ENCODE assay signal across 7 cellular contexts in genomic region chrX:119398974-119399771, GRCh38. TPM values are rescaled to one million over a fixed set of nuclear protein-coding genes. Genes with fewer than 3 reads are reported as not detected.
DNase-seq lines count a peak whose midpoint lies in the region; ATAC-seq and TF ChIP-seq lines count a peak whose summit lies in the region.

TSS of gene SLC25A43 (plus strand) at chrX:119399336. CDS start at chrX:119399404, 68 bp downstream.

- H4K91ac ChIP-seq in H9 (ENCODE audit: insufficient read length, low read depth, low read length): no peak within 1 kb of the TSS

- CTCF ChIA-PET in naive thymus-derived CD4-positive, alpha-beta T cell (lab: Charles Lee): no interaction called here

- intact Hi-C loops in esophagus muscularis mucosa (cut with DNase I): no loop called here
- intact Hi-C loops in naive thymus-derived CD4-positive, alpha-beta T cell (cut with micrococcal nuclease): loop anchor here (1.0 to 5.0 kb wide), 3 partner anchors 69 to 1233 kb away; partner anchors contain the start of genes SLC25A5 (in 2 of the 2), C1GALT1C1 (in 1 of the 2) and PGRMC1 (in 1 of the 2)

- H3K27ac ChIP-seq in H9 (ENCODE audit: insufficient read length, low read depth, low read length) (no peak within 1 kb of the TSS), esophagus muscularis mucosa (replicated peaks in 1 of 4) (peak within 1 kb of the TSS; percentile 79 to 89 (median 85))
- peak within 1 kb of the TSS; percentile 62 for H3K27ac ChIP-seq in naive thymus-derived CD4-positive, alpha-beta T cell (ENCODE audit: low read depth, low read length)

- no peak within 1 kb of the TSS for H2BK15ac ChIP-seq in H9 (ENCODE audit: low read depth, low read length)

- H2BK20ac ChIP-seq in H9 (ENCODE audit: low read depth, low read length, poor library complexity, severe bottlenecking): no peak within 1 kb of the TSS

- H3K4me1 ChIP-seq in H9 (ENCODE audit: insufficient read depth, low read length) (no peaks in the 10 kb centered on the region), esophagus muscularis mucosa (peaks cover 0 to 17% (median 16%) of the 10 kb centered on the region in 4 donors)
- no peaks in the 10 kb centered on the region for H3K4me1 ChIP-seq in naive thymus-derived CD4-positive, alpha-beta T cell (ENCODE audit: control insufficient read depth in 2 of 2, insufficient read depth in 2 of 2, low read length in 2 of 2)

- TF ChIP-seq CTCF in GM13977 (IDR thresholded peaks at IDR 0.05; ENCODE audit: extremely low read depth, insufficient read depth, missing control alignments) (no peak), H9 (conservative IDR thresholded peaks at IDR 0.05) (no peak), esophagus muscularis mucosa (IDR thresholded peaks at IDR 0.05) (no peak), type B pancreatic cell (conservative IDR thresholded peaks at IDR 0.05) (no peak)

- no peaks in the 10 kb centered on the region for H4K20me1 ChIP-seq in H9 (ENCODE audit: control insufficient read depth, insufficient read depth, insufficient read length)

- H3T11ph ChIP-seq in H9 (ENCODE audit: low read length): no peak within 1 kb of the TSS

- no peak within 1 kb of the TSS for H3K4ac ChIP-seq in H9 (ENCODE audit: low read depth, low read length)

- no peaks in the 10 kb centered on the region for H3K79me2 ChIP-seq in H9 (ENCODE audit: insufficient read depth, low read length)

- H3K4me3 ChIP-seq in esophagus muscularis mucosa: peak within 1 kb of the TSS; percentile 70 to 81 (median 72)
- H3K4me3 ChIP-seq in naive thymus-derived CD4-positive, alpha-beta T cell (ENCODE audit: low read length): peak within 1 kb of the TSS; percentile 34

- H3K9ac ChIP-seq in H9 (ENCODE audit: extremely low read depth, insufficient read length, low read length): peak within 1 kb of the TSS; percentile 58

- peak; percentile 85 for ATAC-seq in naive thymus-derived CD4-positive, alpha-beta T cell

- WGBS in H9 (ENCODE audit: extremely low coverage, insufficient read length, low lambda C conversion rate): no CpG with 5 or more reads among the region's 77 CpGs
- 49% methylated on average over 11 of the region's 77 CpGs for WGBS in esophagus muscularis mucosa

- H3K36me3 Mint-ChIP-seq in H9 (ENCODE audit: insufficient read depth in 1 of 3, low read depth in 3 of 3) (peaks cover 0 to 6% (median 5%) of the 10 kb centered on the region in 3 experiments; a peak in 3 of 7 replicates), type B pancreatic cell (no peaks in the 10 kb centered on the region)
- no peaks in the 10 kb centered on the region for H3K36me3 Mint-ChIP-seq in naive thymus-derived CD4-positive, alpha-beta T cell

- POLR2A ChIA-PET in naive thymus-derived CD4-positive, alpha-beta T cell (lab: Charles Lee): no interaction called here

- H2AK5ac ChIP-seq in H9 (ENCODE audit: insufficient read length, low read length): no peak within 1 kb of the TSS

- H3K56ac ChIP-seq in H9 (ENCODE audit: insufficient read length, low read depth, low read length): no peak within 1 kb of the TSS

- H2BK12ac ChIP-seq in H9 (ENCODE audit: insufficient read length, low read depth, low read length): peak within 1 kb of the TSS; percentile 62

- peaks cover 39% of the 10 kb centered on the region for H3K9me3 ChIP-seq in H9 (ENCODE audit: control insufficient read depth, low read depth, low read length)
- no peaks in the 10 kb centered on the region for H3K9me3 ChIP-seq in esophagus muscularis mucosa
- no peaks in the 10 kb centered on the region for H3K9me3 ChIP-seq in naive thymus-derived CD4-positive, alpha-beta T cell (ENCODE audit: control insufficient read depth in 2 of 3, low read length in 3 of 3)

- no peak for TF ChIP-seq EP300 in esophagus muscularis mucosa (IDR thresholded peaks at IDR 0.05)

- H3K36me3 ChIP-seq in esophagus muscularis mucosa: no peaks in the 10 kb centered on the region
- H3K36me3 ChIP-seq in naive thymus-derived CD4-positive, alpha-beta T cell (ENCODE audit: control insufficient read depth in 2 of 3, insufficient read depth in 3 of 3, low read length in 3 of 3): no peaks in the 10 kb centered on the region

- H3K23ac ChIP-seq in H9 (ENCODE audit: insufficient read length, low read depth, low read length): no peak within 1 kb of the TSS

- H3K14ac ChIP-seq in H9 (ENCODE audit: insufficient read depth, low read length): peak within 1 kb of the TSS; percentile 81

- peaks cover 7% of the 10 kb centered on the region for H3K23me2 ChIP-seq in H9 (ENCODE audit: insufficient read length, low read depth, low read length, poor library complexity, severe bottlenecking)

- peak within 1 kb of the TSS; percentile 68 for H3K4me2 ChIP-seq in H9 (ENCODE audit: insufficient read depth, insufficient read length, low read length)

- H2BK5ac ChIP-seq in H9 (ENCODE audit: insufficient read length, low read length): no peak within 1 kb of the TSS

- H4K5ac ChIP-seq in H9 (ENCODE audit: insufficient read length, low read depth, low read length): no peak within 1 kb of the TSS

- H3K79me1 ChIP-seq in H9 (ENCODE audit: insufficient read depth, low read depth, low read length, poor library complexity, severe bottlenecking): no peaks in the 10 kb centered on the region

- H3K27me3 ChIP-seq in H9 (ENCODE audit: insufficient read depth, low read length) (no peaks in the 10 kb centered on the region), esophagus muscularis mucosa (no peaks in the 10 kb centered on the region)
- no peaks in the 10 kb centered on the region for H3K27me3 ChIP-seq in naive thymus-derived CD4-positive, alpha-beta T cell (ENCODE audit: control insufficient read depth in 2 of 2, insufficient read depth in 2 of 2, low read length in 2 of 2)

- peak within 1 kb of the TSS; percentile 42 for H3K18ac ChIP-seq in H9 (ENCODE audit: insufficient read length, low read depth, low read length)

- no peak for TF ChIP-seq POLR2A in esophagus muscularis mucosa (IDR thresholded peaks at IDR 0.05; ENCODE audit: low read depth)

- H3K4me3 Mint-ChIP-seq in H9 (peak within 1 kb of the TSS; percentile 69 to 81), type B pancreatic cell (peak within 1 kb of the TSS; percentile 90)
- peak within 1 kb of the TSS; percentile 74 to 95 (median 88) for H3K4me3 Mint-ChIP-seq in naive thymus-derived CD4-positive, alpha-beta T cell

- H3K27ac Mint-ChIP-seq in H9 (no peak within 1 kb of the TSS), type B pancreatic cell (peak within 1 kb of the TSS; percentile 82)
- H3K27ac Mint-ChIP-seq in naive thymus-derived CD4-positive, alpha-beta T cell: peak within 1 kb of the TSS; percentile 47 to 96 (median 79)

- peak; percentile 86 for DNase-seq in GM13977 (ENCODE audit: low spot score)
- DNase-seq in H9: peak; percentile 37
- DNase-seq in M059J (ENCODE audit: low read depth): peak; percentile 43
- peak; percentile 23 for DNase-seq in activated T-cell treated with anti-CD3 and anti-CD28 coated beads for 48 hours (ENCODE audit: low read depth)
- no peak for DNase-seq in esophagus muscularis mucosa (ENCODE audit: extremely low spot score)
- DNase-seq in naive thymus-derived CD4-positive, alpha-beta T cell: peak; percentile 6 to 49 (median 15)
- peak; percentile 69 for DNase-seq in type B pancreatic cell (ENCODE audit: extremely low spot score, unreplicated experiment)

- H2BK120ac ChIP-seq in H9 (ENCODE audit: low read depth, low read length, poor library complexity, severe bottlenecking): no peak within 1 kb of the TSS

- H3K9me3 Mint-ChIP-seq in H9: peaks cover 61 to 67% of the 10 kb centered on the region in 2 experiments
- no peaks in the 10 kb centered on the region for H3K9me3 Mint-ChIP-seq in naive thymus-derived CD4-positive, alpha-beta T cell
- no peaks in the 10 kb centered on the region for H3K9me3 Mint-ChIP-seq in type B pancreatic cell

- no peak within 1 kb of the TSS for H4K8ac ChIP-seq in H9 (replicated peaks; ENCODE audit: insufficient read length, low read depth, low read length)

- H2AFZ ChIP-seq in H9 (ENCODE audit: low read length): peak within 1 kb of the TSS; percentile 62

- H3K4me1 Mint-ChIP-seq in H9 (peaks cover 9 to 17% of the 10 kb centered on the region in 2 experiments), type B pancreatic cell (ENCODE audit: unreplicated experiment) (no peaks in the 10 kb centered on the region)
- peaks cover 0 to 26% (median 10%) of the 10 kb centered on the region in 7 donors for H3K4me1 Mint-ChIP-seq in naive thymus-derived CD4-positive, alpha-beta T cell

- H3K27me3 Mint-ChIP-seq in H9 (ENCODE audit: low read depth) (peaks cover 15% of the 10 kb centered on the region), type B pancreatic cell (no peaks in the 10 kb centered on the region)
- H3K27me3 Mint-ChIP-seq in naive thymus-derived CD4-positive, alpha-beta T cell: peaks cover 0 to 6% (median 0%) of the 10 kb centered on the region in 5 donors

- in situ Hi-C loops in GM13977 (cut with MboI; ENCODE audit: low pct_unique_long_range_greater_than_20kb, low sequenced_read_pairs, unreplicated experiment): no loop called here

RNA-seq across cellular contexts. Expression of gene SLC25A43, which starts in this region (rescaled TPM):
- total RNA-seq in H9 (2021): 3.7 and 4.2 TPM in 2 replicates
- total RNA-seq in M059J (2014; rRNA removed; shearing (Covaris generic)): 34.3 and 46.8 TPM in 2 replicates
- 10 to 100 TPM in 3 of 4 donors, 1 to 10 TPM in 1; 6.6 to 15.4 (median 13.0) TPM for total RNA-seq in esophagus muscularis mucosa
- total RNA-seq in naive thymus-derived CD4-positive, alpha-beta T cell: 1 to 10 TPM; 1.8 to 8.2 (median 2.6) TPM
- 1 to 10 TPM; 2.5 to 3.8 TPM for polyA plus RNA-seq in naive thymus-derived CD4-positive, alpha-beta T cell
- total RNA-seq in type B pancreatic cell (ENCODE audit: low replicate concordance): 7.0 and 7.4 TPM in 2 replicates

Comparison
In these comparisons a context has a peak if more than half of its experiments do, and no peak if none do; other contexts are left out.
1. H3K27ac Mint-ChIP-seq: peak in naive thymus-derived CD4-positive, alpha-beta T cell (9 of 9) and type B pancreatic cell (single experiment); none in H9 (0 of 3).
2. Peak in every context shown above with its lines, with median percentiles within 50 percentile points of each other: H3K4me3 Mint-ChIP-seq.